Comparison of ENCODE assay signal across 13 cellular contexts in the genomic region with DNA sequence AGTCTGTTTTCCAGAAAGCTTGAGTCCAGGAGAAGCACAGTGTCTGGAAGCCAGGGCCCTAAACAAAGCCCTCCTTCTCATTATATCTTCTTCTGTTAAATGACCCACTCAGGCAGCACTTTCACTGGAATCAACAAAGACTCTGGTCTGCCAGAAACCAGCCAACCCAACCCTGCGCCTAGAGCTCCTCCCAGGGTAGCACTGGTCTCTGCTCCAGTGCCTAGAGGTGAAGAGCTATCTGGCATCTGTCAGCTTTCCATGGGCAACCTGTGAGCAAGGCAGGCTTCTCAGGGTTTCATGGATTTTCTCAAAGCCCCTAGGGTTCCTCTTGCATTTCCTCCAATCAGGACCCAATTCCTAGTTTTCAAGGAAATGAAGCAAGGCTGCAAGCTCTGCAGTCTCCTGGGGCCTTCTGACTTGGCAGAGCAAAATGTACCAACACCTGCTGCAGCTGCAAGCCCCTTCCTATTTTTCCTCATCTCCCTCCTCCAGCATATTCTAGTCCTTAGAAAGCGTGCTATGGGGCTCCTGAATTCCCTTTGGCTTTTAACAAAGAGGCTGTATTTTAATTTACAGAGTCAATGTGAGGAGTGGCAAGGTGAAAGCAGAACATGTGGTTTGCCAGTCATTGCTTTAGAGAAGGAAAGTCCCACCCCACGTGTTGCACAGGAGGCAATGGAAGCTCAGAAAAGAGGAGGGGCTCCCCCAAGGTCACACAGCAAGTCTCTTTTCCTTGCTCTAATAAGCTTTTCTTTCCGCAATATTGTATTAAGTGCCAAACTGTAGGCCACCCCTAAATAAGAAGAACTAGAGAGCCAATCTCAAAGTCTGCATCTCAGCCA. TPM values are rescaled to one million over a fixed set of nuclear protein-coding genes. Genes with fewer than 3 reads are reported as not detected.
DNase-seq lines count a peak whose midpoint lies in the region; ATAC-seq and TF ChIP-seq lines count a peak whose summit lies in the region.
"Had no signal": no experiment of that assay in that cellular context is flagged by ENCODE, and none has a peak within 500 bp of the region (broad histone marks: within the 10 kb centered on the region; RNA-seq: fewer than 3 reads in every experiment).

No MANE protein-coding gene starts in this region.

- no peak overlapping the region for H3K27ac Mint-ChIP-seq in activated naive CD4-positive, alpha-beta T cell treated with anti-CD3 and anti-CD28 coated beads, Interleukin-2, amount 10 ng/mL, durations not matched to agents 7 days and 5 days
- H3K27ac Mint-ChIP-seq: type B pancreatic cell had no signal

- CTCF ChIA-PET in activated naive CD4-positive, alpha-beta T cell treated with anti-CD3 and anti-CD28 coated beads, Interleukin-2, amount 10 ng/mL, durations not matched to agents 7 days and 5 days (lab: Charles Lee): interaction anchor here (1.2 to 1.4 kb wide), 2 partner anchors 9 to 102 kb away, joined by 3 to 4 read pairs; no protein-coding TSS in a partner anchor

- in situ Hi-C loops in GM13977 (cut with MboI; ENCODE audit: low pct_unique_long_range_greater_than_20kb, low sequenced_read_pairs, unreplicated experiment): no loop called here

- DNase-seq in GM13977 (ENCODE audit: low spot score) (peak; percentile 72), germinal center (ENCODE audit: low spot score) (peak; percentile 30), DMS53 (lab: John Stamatoyannopoulos, UW) (no peak), SHP77 (lab: John Stamatoyannopoulos, UW) (no peak), ureter (ENCODE audit: low spot score) (no peak)
- DNase-seq in activated naive CD4-positive, alpha-beta T cell treated with anti-CD3 and anti-CD28 coated beads, Interleukin-2, amount 10 ng/mL, durations not matched to agents 7 days and 5 days: no peak
- DNase-seq: activated CD4-positive, CD25-positive, alpha-beta regulatory T cell treated with anti-CD3 and anti-CD28 coated beads, Interleukin-2, amount 50 U/mL, for 72 hours; amniotic stem cell; midbrain; NCI-H748 treated with DMSO at 0.1 percent for 48 hours had no signal

- H3K4me1 Mint-ChIP-seq in activated naive CD4-positive, alpha-beta T cell treated with anti-CD3 and anti-CD28 coated beads, Interleukin-2, amount 10 ng/mL, durations not matched to agents 7 days and 5 days: no peaks in the 10 kb centered on the region

- H3K4me3 Mint-ChIP-seq in activated naive CD4-positive, alpha-beta T cell treated with anti-CD3 and anti-CD28 coated beads, Interleukin-2, amount 10 ng/mL, durations not matched to agents 7 days and 5 days: no peak overlapping the region
- H3K4me3 Mint-ChIP-seq: type B pancreatic cell had no signal

- H3K36me3 Mint-ChIP-seq in activated naive CD4-positive, alpha-beta T cell treated with anti-CD3 and anti-CD28 coated beads, Interleukin-2, amount 10 ng/mL, durations not matched to agents 7 days and 5 days: no peaks in the 10 kb centered on the region
- H3K36me3 Mint-ChIP-seq: type B pancreatic cell had no signal

- peak; percentile 53 for ATAC-seq in GM21360 (IDR thresholded peaks at IDR 0.05; ENCODE audit: unreplicated experiment)
- peak; percentile 83 for ATAC-seq in HG03457 (IDR thresholded peaks at IDR 0.05; ENCODE audit: unreplicated experiment)

- peaks cover 54% of the 10 kb centered on the region for H3K27me3 Mint-ChIP-seq in activated naive CD4-positive, alpha-beta T cell treated with anti-CD3 and anti-CD28 coated beads, Interleukin-2, amount 10 ng/mL, durations not matched to agents 7 days and 5 days

- TF ChIP-seq CTCF in GM13977 (IDR thresholded peaks at IDR 0.05; ENCODE audit: extremely low read depth, insufficient read depth, missing control alignments): no peak

- no peaks in the 10 kb centered on the region for H3K9me3 Mint-ChIP-seq in activated naive CD4-positive, alpha-beta T cell treated with anti-CD3 and anti-CD28 coated beads, Interleukin-2, amount 10 ng/mL, durations not matched to agents 7 days and 5 days
- H3K9me3 Mint-ChIP-seq: type B pancreatic cell had no signal

RNA-seq across cellular contexts. Expression of gene RIC3, which starts 32.9 kb away (rescaled TPM):
- 60.8 TPM for total RNA-seq in ureter

Comparison
In these comparisons a context has a peak if more than half of its experiments do, and no peak if none do; other contexts are left out.
1. DNase-seq: peak in GM13977 (single experiment) and germinal center (single experiment); none in activated naive CD4-positive, alpha-beta T cell treated with anti-CD3 and anti-CD28 coated beads, Interleukin-2, amount 10 ng/mL, durations not matched to agents 7 days and 5 days (single experiment), DMS53 (single experiment), SHP77 (0 of 2) and ureter (single experiment).